In genomic region chr22:23184764-23185113, GRCh38 we compare ENCODE assay signal across 15 cellular contexts. TPM values are rescaled to one million over a fixed set of nuclear protein-coding genes. Genes with fewer than 3 reads are reported as not detected.
DNase-seq lines count a peak whose midpoint lies in the region; ATAC-seq and TF ChIP-seq lines count a peak whose summit lies in the region.
"Had no signal": no experiment of that assay in that cellular context is flagged by ENCODE, and none has a peak within 500 bp of the region (broad histone marks: within the 10 kb centered on the region; RNA-seq: fewer than 3 reads in every experiment).

No MANE protein-coding gene starts in this region.

- H3K9ac ChIP-seq in liver (ENCODE audit: low read depth in 1 of 2, low read length in 2 of 2) = no peak overlapping the region

- H3K27ac ChIP-seq in HL-60 (replicated peaks) (peak overlapping the region; percentile 89), WERI-Rb-1 (peak overlapping the region; percentile 90), liver (ENCODE audit: low read depth in 1 of 2, low read length in 2 of 2) (peak overlapping the region; percentile 2 to 31)
- H3K27ac ChIP-seq: cardiac muscle cell had no signal

- no peak for TF ChIP-seq RAD21 in liver (IDR thresholded peaks at IDR 0.05)

- no peak for ATAC-seq in GM19023 (IDR thresholded peaks at IDR 0.05; ENCODE audit: unreplicated experiment)

- H3K36me3 ChIP-seq in WERI-Rb-1 (peaks cover 59% of the 10 kb centered on the region), liver (ENCODE audit: control insufficient read depth in 4 of 4, insufficient read depth in 3 of 4, low read depth in 1 of 4, low read length in 3 of 4) (no peaks in the 10 kb centered on the region)
- H3K36me3 ChIP-seq: cardiac muscle cell had no signal

- H3K27me3 ChIP-seq in HL-60 (ENCODE audit: insufficient read depth, poor library complexity, severe bottlenecking) (no peaks in the 10 kb centered on the region), WERI-Rb-1 (ENCODE audit: insufficient read depth, low read depth, severe bottlenecking) (no peaks in the 10 kb centered on the region), liver (ENCODE audit: control insufficient read depth in 4 of 4, insufficient read depth in 4 of 4, low read length in 3 of 4) (no peaks in the 10 kb centered on the region)
- H3K27me3 ChIP-seq: cardiac muscle cell had no signal

- 74% methylated on average over 5 of the region's 5 CpGs for WGBS in liver

- no peak for TF ChIP-seq CTCF in HL-60 (IDR thresholded peaks at IDR 0.05; ENCODE audit: insufficient read depth, low read length)
- TF ChIP-seq CTCF in WERI-Rb-1 (IDR thresholded peaks at IDR 0.05; ENCODE audit: low read depth, low read length) = no peak
- TF ChIP-seq CTCF in liver (IDR thresholded peaks at IDR 0.05; ENCODE audit: low read depth, low read length, missing input control) = no peak

- H3K4me3 ChIP-seq in HL-60 (replicated peaks; ENCODE audit: insufficient read depth, low read length) (peak overlapping the region; percentile 38), WERI-Rb-1 (ENCODE audit: low read depth, low read length) (peak overlapping the region; percentile 20), liver (ENCODE audit: low read depth in 1 of 3, low read length in 3 of 3) (no peak overlapping the region)
- H3K4me3 ChIP-seq: cardiac muscle cell had no signal

- peak; percentile 26 for DNase-seq in CD1c-positive myeloid dendritic cell (ENCODE audit: extremely low spot score)
- DNase-seq in HL-60 (ENCODE audit: low read depth in 1 of 2, low spot score in 1 of 2) = no peak
- peak; percentile 56 for DNase-seq in WERI-Rb-1
- no peak for DNase-seq in COLO829 (ENCODE audit: low spot score)
- DNase-seq in GF-D8 (lab: John Stamatoyannopoulos, UW) = no peak
- DNase-seq in NCI-H774 (lab: John Stamatoyannopoulos, UW) = no peak
- DNase-seq: foreskin melanocyte; GOT3; SIG-M5; stimulated activated CD8-positive, alpha-beta memory T cell treated with anti-CD3 and anti-CD28 coated beads, Interleukin-4, amount 100 ng/mL, for 48 hours had no signal

- peaks cover 7 to 42% (median 36%) of the 10 kb centered on the region in 4 donors for H3K4me1 ChIP-seq in liver (ENCODE audit: control insufficient read depth in 4 of 4, insufficient read depth in 4 of 4, low read length in 3 of 4)

- H3K9me3 ChIP-seq in WERI-Rb-1 (ENCODE audit: severe bottlenecking) (no peaks in the 10 kb centered on the region), liver (ENCODE audit: control insufficient read depth in 4 of 4, low read length in 3 of 4) (no peaks in the 10 kb centered on the region)

TF ChIP-seq in liver, 16 proteins besides CTCF, POLR2A, EP300 and RAD21:
- no peak for TF ChIP-seq HNF4A (conservative IDR thresholded peaks at IDR 0.05)
- no peak for TF ChIP-seq FOXA1 (IDR thresholded peaks at IDR 0.05)

RNA-seq across cellular contexts. Expression of gene BCR, which starts 4.4 kb away (rescaled TPM):
- 10 to 100 TPM; 16.4 to 35.6 TPM for total RNA-seq in liver
- 10 to 100 TPM in 1 of 2 donors, 1 to 10 TPM in 1; 7.4 to 20.2 TPM for polyA plus RNA-seq in liver

RNA-seq across cellular contexts. Expression of gene RAB36, which starts 39.5 kb away (rescaled TPM):
- total RNA-seq in liver = under 1 TPM; 0.33 to 0.42 TPM
- under 1 TPM; 0.22 to 0.56 TPM for polyA plus RNA-seq in liver

RNA-seq across cellular contexts. Expression of gene RSPH14, which starts 42.9 kb away (rescaled TPM):
- total RNA-seq in liver = under 1 TPM in 1 of 2 donors, not detected in 1; 0.09 TPM
- not detected for polyA plus RNA-seq in liver
- total RNA-seq: activated CD8-positive, alpha-beta memory T cell treated with anti-CD3 and anti-CD28 coated beads for 36 hours; lung microvascular endothelial cell had no signal

Comparison
In these comparisons a context has a peak if more than half of its experiments do, and no peak if none do; other contexts are left out.
1. DNase-seq: peak in CD1c-positive myeloid dendritic cell (single experiment) and WERI-Rb-1 (single experiment); none in HL-60 (0 of 2), COLO829 (single experiment), GF-D8 (single experiment) and NCI-H774 (single experiment).
2. H3K27ac ChIP-seq: peak in every context shown above with its lines; median percentile 90 in WERI-Rb-1; 89 in HL-60; 16 in liver.
3. H3K4me3 ChIP-seq: peak in HL-60 (single experiment) and WERI-Rb-1 (single experiment); none in liver (0 of 3).